8 cellular contexts compared by ENCODE assay signal in the genomic region with DNA sequence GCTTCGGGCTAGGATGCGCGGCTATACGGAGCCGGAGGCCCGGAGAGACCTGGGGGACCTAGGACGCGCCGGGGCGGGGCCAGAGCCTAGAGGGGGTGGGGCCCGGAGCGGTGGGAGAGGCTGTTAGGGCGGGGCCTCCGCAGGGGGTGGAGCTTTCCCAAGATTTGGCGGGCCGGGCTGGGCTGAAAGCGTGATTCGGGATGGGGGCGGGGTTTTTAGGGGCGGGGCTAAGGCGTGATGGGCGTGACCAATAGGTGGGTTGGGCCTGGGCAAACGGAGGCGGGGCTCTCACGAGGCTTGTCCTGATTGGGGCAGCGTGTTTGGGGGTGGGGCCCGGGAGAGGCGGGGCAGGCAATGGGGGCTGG. TPM values are rescaled to one million over a fixed set of nuclear protein-coding genes. Genes with fewer than 3 reads are reported as not detected.
DNase-seq lines count a peak whose midpoint lies in the region; ATAC-seq, FAIRE-seq and TF ChIP-seq lines count a peak whose summit lies in the region.

No MANE protein-coding gene starts in this region.

- H3K36me3 Mint-ChIP-seq in activated B cell treated with CpG ODN at 0.5 μM for 24 hours (ENCODE audit: low read depth) = peaks cover 14% of the 10 kb centered on the region
- peaks cover 0 to 5% (median 3%) of the 10 kb centered on the region in 3 donors for H3K36me3 Mint-ChIP-seq in immature natural killer cell

- POLR2A ChIA-PET in activated B cell treated with CpG ODN at 0.5 μM for 24 hours (lab: Charles Lee) = interaction anchor here (0.5 to 2.2 kb wide), 12 partner anchors 9 to 689 kb away, joined by 3 to 17 read pairs (median 4); partner anchors contain the start of genes FCER2, HNRNPM, MARCHF2 and NDUFA7

- ATAC-seq in GM18861 (IDR thresholded peaks at IDR 0.05; ENCODE audit: unreplicated experiment) = peak; percentile 18
- peak; percentile 25 for ATAC-seq in HG03103 (IDR thresholded peaks at IDR 0.05; ENCODE audit: low read depth, unreplicated experiment)
- peak; percentile 64 for ATAC-seq in activated B cell treated with CpG ODN at 0.5 μM for 24 hours (ENCODE audit: low read depth)

- H3K4me1 Mint-ChIP-seq in activated B cell treated with CpG ODN at 0.5 μM for 24 hours = peaks cover 27% of the 10 kb centered on the region
- H3K4me1 Mint-ChIP-seq in immature natural killer cell = peaks cover 32 to 34% of the 10 kb centered on the region in 2 donors

- peak overlapping the region; percentile 100 for H3K9ac ChIP-seq in smooth muscle cell (ENCODE audit: low read depth)

- TF ChIP-seq CTCF in activated B cell treated with CpG ODN at 0.5 μM for 24 hours (IDR thresholded peaks at IDR 0.05) = no peak
- TF ChIP-seq CTCF in bronchial epithelial cell (IDR thresholded peaks at IDR 0.05; ENCODE audit: insufficient read depth, low read length, severe bottlenecking) = no peak
- no peak for TF ChIP-seq CTCF in smooth muscle cell (IDR thresholded peaks at IDR 0.05; ENCODE audit: borderline replicate concordance, insufficient read depth, poor library complexity, severe bottlenecking)

- H3K79me2 ChIP-seq in ACC112 (ENCODE audit: control insufficient read depth, insufficient read depth, low read length, unreplicated experiment) (peaks cover 28% of the 10 kb centered on the region), smooth muscle cell (ENCODE audit: low read depth) (peaks cover 47% of the 10 kb centered on the region)

- H3K36me3 ChIP-seq in ACC112 (ENCODE audit: insufficient read depth, low read length) = no peaks in the 10 kb centered on the region
- H3K36me3 ChIP-seq in bronchial epithelial cell (ENCODE audit: control insufficient read depth, insufficient read depth, low read length) = peaks cover 3% of the 10 kb centered on the region
- no peaks in the 10 kb centered on the region for H3K36me3 ChIP-seq in smooth muscle cell (ENCODE audit: low read depth)

- H3K9me3 Mint-ChIP-seq in activated B cell treated with CpG ODN at 0.5 μM for 24 hours = peaks cover 3% of the 10 kb centered on the region
- no peaks in the 10 kb centered on the region for H3K9me3 Mint-ChIP-seq in immature natural killer cell

- H3K4me2 ChIP-seq in smooth muscle cell = peak overlapping the region; percentile 93

- H3K27me3 ChIP-seq in ACC112 (ENCODE audit: insufficient read depth, low read length) (no peaks in the 10 kb centered on the region), bronchial epithelial cell (ENCODE audit: control insufficient read depth, insufficient read depth, low read length) (no peaks in the 10 kb centered on the region), smooth muscle cell (ENCODE audit: low read depth) (no peaks in the 10 kb centered on the region)

- H3K4me1 ChIP-seq in ACC112 (ENCODE audit: control insufficient read depth, insufficient read depth, low read length, unreplicated experiment) = peaks cover 15% of the 10 kb centered on the region
- peaks cover 4% of the 10 kb centered on the region for H3K4me1 ChIP-seq in smooth muscle cell (ENCODE audit: low read depth)

- no peaks in the 10 kb centered on the region for H3K9me3 ChIP-seq in smooth muscle cell (replicated peaks; ENCODE audit: low read depth)

- DNase-seq in NCI-H2196 (lab: John Stamatoyannopoulos, UW; ENCODE audit: unreplicated experiment) (peak; percentile 94), activated B cell treated with CpG ODN at 0.5 μM for 24 hours (peak; percentile 86), bronchial epithelial cell (ENCODE audit: low read depth) (peak; percentile 77), immature natural killer cell (peak; percentile 86 to 90 (median 89)), smooth muscle cell (lab: John Stamatoyannopoulos, UW; ENCODE audit: unreplicated experiment) (peak; percentile 95)

- 0% methylated on average over 6 of the region's 28 CpGs for WGBS in smooth muscle cell (ENCODE audit: low lambda C conversion rate)

- H3K27ac Mint-ChIP-seq in activated B cell treated with CpG ODN at 0.5 μM for 24 hours (peak overlapping the region; percentile 75), immature natural killer cell (peak overlapping the region; percentile 75 to 94 (median 91))

- intact Hi-C loops in activated B cell treated with CpG ODN at 0.5 μM for 24 hours (cut with micrococcal nuclease) = loop anchor here (1.0 to 10.0 kb wide), 7 partner anchors 23 to 470 kb away; partner anchors contain the start of genes HNRNPM, KANK3, MARCHF2 and NDUFA7

- H4K20me1 ChIP-seq in smooth muscle cell (ENCODE audit: low read depth) = peaks cover 49% of the 10 kb centered on the region

- H3K4me3 Mint-ChIP-seq in activated B cell treated with CpG ODN at 0.5 μM for 24 hours = peak overlapping the region; percentile 76
- H3K4me3 Mint-ChIP-seq in immature natural killer cell = peak overlapping the region; percentile 78 to 92 (median 84)

- FAIRE-seq in bronchial epithelial cell (lab: Jason Lieb, UNC) = no peak

- CTCF ChIA-PET in activated B cell treated with CpG ODN at 0.5 μM for 24 hours (lab: Charles Lee) = interaction anchor here (1.2 kb wide), 1 partner anchor 22 kb away, joined by 4 read pairs; the partner anchor contains the start of gene MARCHF2

- no peaks in the 10 kb centered on the region for H3F3A ChIP-seq in smooth muscle cell (ENCODE audit: low read depth)

- H3K4me3 ChIP-seq in ACC112 (ENCODE audit: low read depth, low read length) (peak overlapping the region; percentile 98), bronchial epithelial cell (ENCODE audit: low read depth, low read length) (peak overlapping the region; percentile 74), smooth muscle cell (peak overlapping the region; percentile 99)

- H2AFZ ChIP-seq in ACC112 (ENCODE audit: low read length, unreplicated experiment) (peak overlapping the region; percentile 59), smooth muscle cell (ENCODE audit: low read depth) (no peak overlapping the region)

- no peaks in the 10 kb centered on the region for H3K27me3 Mint-ChIP-seq in activated B cell treated with CpG ODN at 0.5 μM for 24 hours
- H3K27me3 Mint-ChIP-seq in immature natural killer cell (ENCODE audit: low read depth in 3 of 3) = peaks cover 0 to 5% (median 5%) of the 10 kb centered on the region in 3 donors

- H3K27ac ChIP-seq in ACC112 (ENCODE audit: low read depth, low read length) = peak overlapping the region; percentile 99
- H3K27ac ChIP-seq in smooth muscle cell (ENCODE audit: low read depth) = peak overlapping the region; percentile 100

RNA-seq across cellular contexts. Expression of gene RAB11B, which starts 0.4 kb away (rescaled TPM):
- total RNA-seq in activated B cell treated with CpG ODN at 0.5 μM for 24 hours (92.1 and 100 TPM in 2 replicates), bronchial epithelial cell (21.1 and 50.4 TPM in 2 replicates), smooth muscle cell (12.9 and 28.9 TPM in 2 replicates)
- polyA plus RNA-seq in immature natural killer cell (100 to 1,000 TPM in 1 of 3 donors, 10 to 100 TPM in 2; 38.1 to 106 (median 53.4) TPM), smooth muscle cell (137 and 148 TPM in 2 replicates)

RNA-seq across cellular contexts. Expression of gene MARCHF2, which starts 22.5 kb away (rescaled TPM):
- 24.8 and 25.6 TPM in 2 replicates for total RNA-seq in activated B cell treated with CpG ODN at 0.5 μM for 24 hours
- 70.5 and 84.0 TPM in 2 replicates for total RNA-seq in bronchial epithelial cell
- 10 to 100 TPM; 43.9 to 71.4 (median 59.4) TPM for polyA plus RNA-seq in immature natural killer cell
- total RNA-seq in smooth muscle cell = 22.2 and 22.5 TPM in 2 replicates
- polyA plus RNA-seq in smooth muscle cell = 24.4 and 32.5 TPM in 2 replicates

RNA-seq across cellular contexts. Expression of gene ANGPTL4, which starts 26.6 kb away (rescaled TPM):
- total RNA-seq in activated B cell treated with CpG ODN at 0.5 μM for 24 hours (not detected in 2 replicates), bronchial epithelial cell (3.2 and 5.1 TPM in 2 replicates), smooth muscle cell (9.4 and 10.2 TPM in 2 replicates)
- polyA plus RNA-seq in immature natural killer cell (not detected), smooth muscle cell (18.7 and 23.9 TPM in 2 replicates)

RNA-seq across cellular contexts. Expression of gene KANK3, which starts 47.5 kb away (rescaled TPM):
- 0.07 and 0.29 TPM in 2 replicates for total RNA-seq in activated B cell treated with CpG ODN at 0.5 μM for 24 hours
- total RNA-seq in bronchial epithelial cell = 0.64 and 2.4 TPM in 2 replicates
- polyA plus RNA-seq in immature natural killer cell = 1 to 10 TPM; 4.8 to 8.0 (median 5.3) TPM
- 0.40 and 1.2 TPM in 2 replicates for total RNA-seq in smooth muscle cell
- polyA plus RNA-seq in smooth muscle cell = 1.3 and 2.4 TPM in 2 replicates

RNA-seq across cellular contexts. Expression of gene HNRNPM, which starts 54.2 kb away (rescaled TPM):
- total RNA-seq in activated B cell treated with CpG ODN at 0.5 μM for 24 hours = 282 and 287 TPM in 2 replicates
- total RNA-seq in bronchial epithelial cell = 53.4 and 62.0 TPM in 2 replicates
- polyA plus RNA-seq in immature natural killer cell = 100 to 1,000 TPM; 163 to 287 (median 209) TPM
- total RNA-seq in smooth muscle cell = 44.3 and 54.9 TPM in 2 replicates
- polyA plus RNA-seq in smooth muscle cell = 143 and 156 TPM in 2 replicates

Comparison
In these comparisons a context has a peak if more than half of its experiments do, and no peak if none do; other contexts are left out.
1. Peak in every context shown above with its lines: DNase-seq, ATAC-seq, H3K4me3 ChIP-seq and H3K27ac ChIP-seq.